Comparison of ENCODE assay signal across 8 cellular contexts in the genomic region with DNA sequence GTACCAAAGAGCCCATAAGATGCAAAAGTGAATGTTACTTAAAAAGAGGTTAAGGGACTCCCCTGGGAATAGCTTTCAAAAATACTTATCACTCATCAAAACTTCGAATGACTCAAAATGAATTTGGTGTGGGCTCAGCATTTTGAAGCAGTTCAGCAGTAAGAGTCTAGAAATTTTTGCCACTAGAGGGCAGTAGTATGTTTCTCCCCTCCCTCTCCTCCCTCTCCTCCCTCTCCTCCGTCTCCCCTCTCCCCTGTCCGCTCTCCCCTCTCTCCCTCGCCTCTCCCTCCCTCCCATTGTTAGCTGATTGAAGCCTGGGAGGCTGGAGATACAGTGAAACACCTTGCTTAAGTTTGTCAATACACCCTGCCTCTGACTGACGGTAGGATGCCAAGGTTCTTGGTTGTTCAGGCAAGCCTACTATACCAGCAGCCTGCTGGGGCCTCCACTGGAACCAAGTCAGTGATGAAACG.
DNase-seq lines count a peak whose midpoint lies in the region; ATAC-seq and TF ChIP-seq lines count a peak whose summit lies in the region.

No MANE protein-coding gene starts in this region.

- H3K36me3 ChIP-seq in DOHH2 (ENCODE audit: control insufficient read depth, low read length) = no peaks in the 10 kb centered on the region
- H3K36me3 ChIP-seq in OCI-LY1 (ENCODE audit: insufficient read depth, low read length) = no peaks in the 10 kb centered on the region

- ATAC-seq in GM21526 (IDR thresholded peaks at IDR 0.05; ENCODE audit: low FRiP score, unreplicated experiment) = peak; percentile 56
- peak; percentile 83 for ATAC-seq in activated T-helper 17 cell treated with anti-CD3 and anti-CD28 coated beads, Interleukin-2, amount 50 U/mL, for 72 hours (replicated peaks)

- H3K4me2 ChIP-seq in DOHH2 (ENCODE audit: low read length) (no peak overlapping the region), OCI-LY1 (ENCODE audit: low read length) (peak overlapping the region; percentile 7; the same call in 1 of the 2 replicates)

- H3K9me3 ChIP-seq in DOHH2 (ENCODE audit: control insufficient read depth, insufficient read depth, low read length) (no peaks in the 10 kb centered on the region), OCI-LY1 (ENCODE audit: low read length) (no peaks in the 10 kb centered on the region)

- no peaks in the 10 kb centered on the region for H3K9me2 ChIP-seq in DOHH2 (replicated peaks; ENCODE audit: control insufficient read depth, low read length)
- no peaks in the 10 kb centered on the region for H3K9me2 ChIP-seq in OCI-LY1 (ENCODE audit: low read depth, low read length)

- 0 out of 2 replicates have a peak, but pooled peaks cover 3% of the 10 kb centered on the region for H3K4me1 ChIP-seq in DOHH2 (ENCODE audit: control insufficient read depth, low read length)
- H3K4me1 ChIP-seq in OCI-LY1 (ENCODE audit: insufficient read depth, low read length, severe bottlenecking) = peaks cover 6% of the 10 kb centered on the region

- H3K4me3 ChIP-seq in DOHH2 (ENCODE audit: low read length) (no peak overlapping the region), OCI-LY1 (ENCODE audit: low read depth, low read length, poor library complexity, severe bottlenecking) (no peak overlapping the region)

- H3K36me3 Mint-ChIP-seq in activated T-helper 17 cell treated with anti-CD3 and anti-CD28 coated beads, Interleukin-2, amount 50 U/mL, for 72 hours (ENCODE audit: low read depth) = peaks cover 7% of the 10 kb centered on the region

- H3K9me3 Mint-ChIP-seq in activated T-helper 17 cell treated with anti-CD3 and anti-CD28 coated beads, Interleukin-2, amount 50 U/mL, for 72 hours = no peaks in the 10 kb centered on the region

- H3K4me3 Mint-ChIP-seq in activated T-helper 17 cell treated with anti-CD3 and anti-CD28 coated beads, Interleukin-2, amount 50 U/mL, for 72 hours = no peak overlapping the region

- DNase-seq in HUDEP-2 (lab: John Stamatoyannopoulos, UW; ENCODE audit: unreplicated experiment in 76 of 76) (peak in 45 of 76 experiments; percentile 5 to 70 (median 34)), glomerular visceral epithelial cell (ENCODE audit: extremely low spot score) (peak; percentile 42), pulmonary artery endothelial cell (ENCODE audit: low read depth, low spot score) (peak; percentile 10), GOT3 (lab: John Stamatoyannopoulos, UW) (no peak)

- H3K79me2 ChIP-seq in DOHH2 (ENCODE audit: control insufficient read depth, low read length) (no peaks in the 10 kb centered on the region), OCI-LY1 (ENCODE audit: insufficient read depth, low read length) (no peaks in the 10 kb centered on the region)

- peak overlapping the region; percentile 33 for H3K27ac Mint-ChIP-seq in activated T-helper 17 cell treated with anti-CD3 and anti-CD28 coated beads, Interleukin-2, amount 50 U/mL, for 72 hours

- H3K9ac ChIP-seq in OCI-LY1 (ENCODE audit: low read length) = no peak overlapping the region

- TF ChIP-seq CTCF in DOHH2 (IDR thresholded peaks at IDR 0.05; ENCODE audit: low read depth, low read length, poor library complexity, severe bottlenecking) = peak; percentile 82
- peak; percentile 76 for TF ChIP-seq CTCF in OCI-LY1 (IDR thresholded peaks at IDR 0.05; ENCODE audit: low read length)

- H3K27me3 ChIP-seq in DOHH2 (ENCODE audit: control insufficient read depth, low read length) (no peaks in the 10 kb centered on the region), OCI-LY1 (ENCODE audit: insufficient read depth, low read length) (no peaks in the 10 kb centered on the region)

- H4K20me1 ChIP-seq in DOHH2 (ENCODE audit: control insufficient read depth, insufficient read depth, low read depth, low read length) (no peaks in the 10 kb centered on the region), OCI-LY1 (ENCODE audit: insufficient read depth, low read length) (no peaks in the 10 kb centered on the region)

- H2AFZ ChIP-seq in OCI-LY1 (ENCODE audit: low read length) = no peak overlapping the region

- H3K27ac ChIP-seq in DOHH2 (ENCODE audit: low read depth, low read length) = no peak overlapping the region
- H3K27ac ChIP-seq in OCI-LY1 (ENCODE audit: low read depth, low read length, poor library complexity, severe bottlenecking) = no peak overlapping the region

- no peaks in the 10 kb centered on the region for H3F3A ChIP-seq in DOHH2 (ENCODE audit: control insufficient read depth, insufficient read depth)
- H3F3A ChIP-seq in OCI-LY1 (ENCODE audit: insufficient read depth, low read length) = no peaks in the 10 kb centered on the region

- no peaks in the 10 kb centered on the region for H3K27me3 Mint-ChIP-seq in activated T-helper 17 cell treated with anti-CD3 and anti-CD28 coated beads, Interleukin-2, amount 50 U/mL, for 72 hours

- peaks cover 12% of the 10 kb centered on the region for H3K4me1 Mint-ChIP-seq in activated T-helper 17 cell treated with anti-CD3 and anti-CD28 coated beads, Interleukin-2, amount 50 U/mL, for 72 hours
